8 cellular contexts compared by ENCODE assay signal in the genomic region with DNA sequence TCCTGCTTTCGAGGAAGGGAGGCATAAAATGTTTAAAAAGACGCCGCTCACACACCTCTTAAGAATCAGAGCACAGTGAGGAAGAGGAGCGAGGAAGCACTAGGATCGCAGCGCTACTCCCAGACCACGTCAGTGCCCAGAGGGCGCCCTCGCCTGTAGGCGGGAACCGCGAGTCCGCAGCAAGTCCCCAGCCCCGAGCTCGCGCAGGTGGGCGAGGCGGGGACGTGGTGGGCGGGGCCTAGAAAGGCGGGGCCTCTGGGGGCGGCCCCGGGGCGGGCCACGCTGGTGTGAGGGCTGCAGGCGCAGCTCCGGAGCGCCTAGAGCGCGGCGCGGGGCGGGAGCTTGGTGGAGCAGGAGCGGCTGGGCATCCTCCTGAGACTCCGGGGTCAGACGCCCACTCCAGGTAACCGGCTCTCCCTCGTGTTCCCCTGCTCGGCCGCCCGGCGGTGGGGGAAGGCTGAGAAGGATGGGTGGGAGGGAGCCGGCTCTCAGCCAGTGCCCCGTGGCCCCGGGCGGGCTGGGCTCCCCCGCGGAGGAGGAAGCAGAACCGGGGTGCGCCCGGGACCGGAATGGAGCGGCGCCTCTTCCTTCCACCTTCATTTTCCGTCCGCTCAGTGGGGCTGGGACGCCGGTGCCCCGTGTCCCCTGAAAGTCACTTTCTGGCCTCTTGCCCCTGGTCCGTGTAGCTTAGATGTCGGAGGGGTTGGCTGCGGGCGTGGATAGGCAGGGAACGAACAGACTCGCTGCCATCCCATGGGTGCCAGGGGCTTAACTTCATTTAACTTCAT. TPM values are rescaled to one million over a fixed set of nuclear protein-coding genes. Genes with fewer than 3 reads are reported as not detected.
DNase-seq lines count a peak whose midpoint lies in the region; ATAC-seq and TF ChIP-seq lines count a peak whose summit lies in the region.

A gene (plus strand): TSS at position 280 of the 788 bp plus-strand sequence. CDS start 43,200 bp downstream, outside the sequence.

- peak within 1 kb of the TSS; percentile 27 for H3K27ac ChIP-seq in SJCRH30
- H3K27ac ChIP-seq in gastroesophageal sphincter = peak within 1 kb of the TSS in 3 of 4 donors; percentile 18 to 56 (median 53)
- H3K27ac ChIP-seq in testis = peak within 1 kb of the TSS in 1 of 2 donors; percentile 36

- intact Hi-C loops in testis (cut with DNase I; ENCODE audit: low total_unique reads) = no loop called here

- ATAC-seq in gastroesophageal sphincter = peak; percentile 91

- H3K27me3 ChIP-seq in HAP-1 (ENCODE audit: low read depth) (no peaks in the 10 kb centered on the region), SJCRH30 (no peaks in the 10 kb centered on the region), gastroesophageal sphincter (peaks cover 29% of the 10 kb centered on the region), testis (no peaks in the 10 kb centered on the region)

- 8 to 18% methylated on average over 7 to 8 of the region's 65 CpGs for WGBS in gastroesophageal sphincter (ENCODE audit: low coverage in 1 of 2), 2 donors
- 1 to 2% methylated on average over 31 to 64 of the region's 65 CpGs for WGBS in testis, 2 donors

- in situ Hi-C loops in HAP-1 (cut with MboI; ENCODE audit: low sequenced_read_pairs) = no loop called here

- no peak for TF ChIP-seq EP300 in gastroesophageal sphincter (IDR thresholded peaks at IDR 0.05)

- TF ChIP-seq POLR2A in gastroesophageal sphincter (IDR thresholded peaks at IDR 0.05) (peak; percentile 22 to 37), testis (IDR thresholded peaks at IDR 0.05) (no peak)

- DNase-seq in GM04503 (ENCODE audit: low read depth) (peak; percentile 27), HAP-1 (ENCODE audit: low spot score in 2 of 2) (peak; percentile 79 to 95), M059J (ENCODE audit: low read depth) (peak; percentile 93), SJCRH30 (peak; percentile 92 to 94), nucleus accumbens (lab: John Stamatoyannopoulos, UW) (peak in 42 of 56 donors; percentile 3 to 83 (median 36)), testis (peak; percentile 91)
- DNase-seq in activated naive CD4-positive, alpha-beta T cell (lab: John Stamatoyannopoulos, UW) = peak; percentile 30 to 86 (median 64)

- H3K36me3 ChIP-seq in HAP-1 (replicated peaks) (no peaks in the 10 kb centered on the region; the same call in 1 of the 2 replicates), SJCRH30 (no peaks in the 10 kb centered on the region), gastroesophageal sphincter (no peaks in the 10 kb centered on the region), testis (ENCODE audit: low read depth, missing control alignments) (no peaks in the 10 kb centered on the region)

- H3K4me3 ChIP-seq in HAP-1 (peak within 1 kb of the TSS; percentile 79), SJCRH30 (peak within 1 kb of the TSS; percentile 69), gastroesophageal sphincter (peak within 1 kb of the TSS; percentile 67 to 69), testis (peak within 1 kb of the TSS; percentile 56 to 67)

- peak in 1 of 4 experiments; percentile 56 for TF ChIP-seq CTCF in gastroesophageal sphincter (IDR thresholded peaks at IDR 0.05)
- TF ChIP-seq CTCF in testis (IDR thresholded peaks at IDR 0.05) = peak in 1 of 3 experiments; percentile 12

- H3K9me3 ChIP-seq in HAP-1 = no peaks in the 10 kb centered on the region
- no peaks in the 10 kb centered on the region for H3K9me3 ChIP-seq in SJCRH30 (replicated peaks)
- no peaks in the 10 kb centered on the region for H3K9me3 ChIP-seq in gastroesophageal sphincter
- H3K9me3 ChIP-seq in testis = no peaks in the 10 kb centered on the region

- H3K4me1 ChIP-seq in HAP-1 (peaks cover 4% of the 10 kb centered on the region), SJCRH30 (peaks cover 17% of the 10 kb centered on the region), gastroesophageal sphincter (peaks cover 0 to 21% (median 3%) of the 10 kb centered on the region in 3 donors), testis (peaks cover 4% of the 10 kb centered on the region)

RNA-seq across cellular contexts. Expression of the gene that starts here (rescaled TPM):
- 82.2 and 86.3 TPM in 2 replicates for total RNA-seq in M059J (2014; rRNA removed; shearing (Covaris generic))
- 10.1 and 14.0 TPM in 2 replicates for total RNA-seq in SJCRH30 (2014; rRNA removed; shearing (Covaris generic))
- 1 to 10 TPM; 2.0 to 5.7 (median 3.5) TPM for total RNA-seq in gastroesophageal sphincter
- 1 to 10 TPM; 2.1 to 7.5 TPM for total RNA-seq in testis
- polyA plus RNA-seq in testis (ENCODE audit: insufficient read depth, low read depth, low replicate concordance) = 6.0 TPM

Comparison
In these comparisons a context has a peak if more than half of its experiments do, and no peak if none do; other contexts are left out.
1. DNase-seq: peak in every context shown above with its lines; median percentile 93 in M059J; 93 in SJCRH30; 91 in testis; 87 in HAP-1; 64 in activated naive CD4-positive, alpha-beta T cell; 36 in nucleus accumbens; 27 in GM04503.